Comparison of ENCODE assay signal across 19 cellular contexts in the genomic region with DNA sequence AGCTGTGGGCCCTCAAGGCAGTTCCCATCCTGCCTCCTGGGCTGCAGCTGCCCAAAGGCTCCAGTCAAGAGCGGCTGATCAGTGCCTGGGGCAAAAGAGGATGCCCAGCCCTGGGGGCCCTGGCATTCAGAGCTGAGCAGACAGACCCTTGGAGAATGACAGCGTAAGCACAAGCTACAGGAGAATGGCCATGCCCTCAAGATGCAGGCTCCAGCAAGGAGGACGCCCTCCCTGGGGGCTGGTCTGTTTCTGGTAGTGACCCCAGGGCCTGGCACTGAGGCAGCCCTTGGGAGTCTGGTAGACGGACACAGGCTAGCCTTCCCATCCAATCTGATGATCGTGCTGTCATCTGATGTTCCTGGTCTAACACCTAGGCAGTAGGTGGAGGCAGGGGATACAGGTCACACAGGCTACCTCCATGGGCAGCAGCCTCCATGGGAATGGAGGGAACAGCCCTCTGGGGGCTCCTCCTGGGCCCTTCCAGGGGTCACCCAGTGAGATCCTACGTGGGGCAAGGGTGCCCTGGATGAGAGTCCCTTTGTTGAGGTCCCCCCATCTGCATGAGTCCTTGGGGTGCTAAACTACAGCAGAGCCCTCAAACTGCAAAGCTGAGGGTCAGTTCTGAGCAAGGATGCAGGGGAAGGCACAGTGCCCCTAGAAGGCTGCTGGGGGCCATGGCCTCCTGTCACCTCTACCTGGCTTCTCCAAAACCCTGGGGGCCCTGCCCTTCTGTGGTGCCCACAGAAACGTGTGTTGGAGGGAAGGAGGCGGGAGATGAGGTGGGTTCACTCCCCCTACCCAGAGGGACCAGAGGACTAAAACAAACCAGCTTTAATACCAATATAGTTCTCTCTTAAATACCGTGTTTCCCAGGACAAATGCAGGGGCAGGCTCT. TPM values are rescaled to one million over a fixed set of nuclear protein-coding genes. Genes with fewer than 3 reads are reported as not detected.
DNase-seq lines count a peak whose midpoint lies in the region; ATAC-seq and TF ChIP-seq lines count a peak whose summit lies in the region.
"Had no signal": no experiment of that assay in that cellular context is flagged by ENCODE, and none has a peak within 500 bp of the region (broad histone marks: within the 10 kb centered on the region; RNA-seq: fewer than 3 reads in every experiment).

No MANE protein-coding gene starts in this region.

- H3K4me1 Mint-ChIP-seq in stimulated activated effector memory CD8-positive, alpha-beta T cell treated with anti-CD3 and anti-CD28 coated beads, Interleukin-12 subunit alpha, Interleukin-12 subunit beta, amount 100 ng/mL, for 72 hours: peaks cover 2% of the 10 kb centered on the region

- no peaks in the 10 kb centered on the region for H3K79me2 ChIP-seq in osteoblast (ENCODE audit: insufficient read depth, low read length)

- H3K27me3 ChIP-seq in BLaER1 (no peaks in the 10 kb centered on the region), osteoblast (ENCODE audit: insufficient read depth, low read length) (no peaks in the 10 kb centered on the region)
- H3K27me3 ChIP-seq: BE2C had no signal

- no peak for TF ChIP-seq CTCF in osteoblast (IDR thresholded peaks at IDR 0.05; ENCODE audit: extremely low read depth, low read depth, low read length)

- H3K36me3 Mint-ChIP-seq in stimulated activated effector memory CD8-positive, alpha-beta T cell treated with anti-CD3 and anti-CD28 coated beads, Interleukin-12 subunit alpha, Interleukin-12 subunit beta, amount 100 ng/mL, for 72 hours: peaks cover 17% of the 10 kb centered on the region

- H3K27ac ChIP-seq in BLaER1 (peak overlapping the region; percentile 35; the same call in 1 of the 2 replicates), osteoblast (ENCODE audit: low read depth, low read length) (no peak overlapping the region)
- H3K27ac ChIP-seq: 22Rv1 had no signal

- no peak overlapping the region for H2AFZ ChIP-seq in osteoblast (ENCODE audit: low read length)

- H3K4me3 ChIP-seq in BLaER1: no peak overlapping the region
- no peak overlapping the region for H3K4me3 ChIP-seq in osteoblast (ENCODE audit: insufficient read depth, low read length)
- H3K4me3 ChIP-seq: K562 had no signal

- H3K9me3 Mint-ChIP-seq in stimulated activated effector memory CD8-positive, alpha-beta T cell treated with anti-CD3 and anti-CD28 coated beads, Interleukin-12 subunit alpha, Interleukin-12 subunit beta, amount 100 ng/mL, for 72 hours: no peaks in the 10 kb centered on the region
- H3K9me3 Mint-ChIP-seq: CD4-positive, alpha-beta memory T cell had no signal

- H3K4me1 ChIP-seq in BLaER1 (peaks cover 18% of the 10 kb centered on the region), osteoblast (ENCODE audit: insufficient read depth, low read length) (no peaks in the 10 kb centered on the region)
- H3K4me1 ChIP-seq: BE2C had no signal

- no peak overlapping the region for H3K4me2 ChIP-seq in BLaER1
- no peak overlapping the region for H3K4me2 ChIP-seq in osteoblast (ENCODE audit: insufficient read depth, low read length)

- no peak overlapping the region for H3K27ac Mint-ChIP-seq in stimulated activated effector memory CD8-positive, alpha-beta T cell treated with anti-CD3 and anti-CD28 coated beads, Interleukin-12 subunit alpha, Interleukin-12 subunit beta, amount 100 ng/mL, for 72 hours

- ATAC-seq in stimulated activated effector memory CD8-positive, alpha-beta T cell treated with anti-CD3 and anti-CD28 coated beads, Interleukin-12 subunit alpha, Interleukin-12 subunit beta, amount 100 ng/mL, for 72 hours: no peak

- H3K4me3 Mint-ChIP-seq in stimulated activated effector memory CD8-positive, alpha-beta T cell treated with anti-CD3 and anti-CD28 coated beads, Interleukin-12 subunit alpha, Interleukin-12 subunit beta, amount 100 ng/mL, for 72 hours: no peak overlapping the region
- H3K4me3 Mint-ChIP-seq: CD4-positive, alpha-beta memory T cell had no signal

- H3K9me3 ChIP-seq in BLaER1: no peaks in the 10 kb centered on the region
- no peaks in the 10 kb centered on the region for H3K9me3 ChIP-seq in osteoblast (ENCODE audit: low read depth, low read length)
- H3K9me3 ChIP-seq: BE2C had no signal

- peak; percentile 27 for DNase-seq in activated CD4-positive, CD25-positive, alpha-beta regulatory T cell treated with anti-CD3 and anti-CD28 coated beads, Interleukin-2, amount 50 U/mL, for 72 hours
- no peak for DNase-seq in activated CD4-positive, CD25-positive, alpha-beta regulatory T cell (lab: John Stamatoyannopoulos, UW)
- DNase-seq in ecto neural progenitor cell (ENCODE audit: low spot score): peak; percentile 43
- peak; percentile 65 for DNase-seq in osteoblast (ENCODE audit: insufficient read length, low spot score, missing footprints)
- DNase-seq in GM03348 (ENCODE audit: low spot score): no peak
- DNase-seq in stimulated activated effector memory CD8-positive, alpha-beta T cell treated with anti-CD3 and anti-CD28 coated beads, Interleukin-12 subunit alpha, Interleukin-12 subunit beta, amount 100 ng/mL, for 72 hours (ENCODE audit: low spot score in 2 of 2): no peak
- DNase-seq in occipital lobe (lab: John Stamatoyannopoulos, UW): no peak
- DNase-seq: DMS79, GOT3, NCI-H1436, NCI-H2029, NCI-H2171, NCI-H446 treated with DMSO at 0.1 percent for 48 hours had no signal

- H3K36me3 ChIP-seq in BLaER1 (peaks cover 47% of the 10 kb centered on the region), osteoblast (ENCODE audit: insufficient read depth, low read length) (no peaks in the 10 kb centered on the region)
- H3K36me3 ChIP-seq: BE2C had no signal

- H4K20me1 ChIP-seq in BLaER1 (no peaks in the 10 kb centered on the region), osteoblast (ENCODE audit: insufficient read depth, low read length) (no peaks in the 10 kb centered on the region)

- H3K9ac ChIP-seq in BLaER1: no peak overlapping the region

RNA-seq across cellular contexts. Expression of gene SF1, which starts 10.2 kb away (rescaled TPM):
- 114 and 130 TPM in 2 replicates for total RNA-seq in osteoblast
- 80.0 TPM for total RNA-seq in occipital lobe

RNA-seq across cellular contexts. Expression of gene MAP4K2, which starts 14.4 kb away (rescaled TPM):
- total RNA-seq in osteoblast (6.2 and 9.8 TPM in 2 replicates), occipital lobe (9.8 TPM)

RNA-seq across cellular contexts. Expression of gene MEN1, which starts 21.8 kb away (rescaled TPM):
- total RNA-seq in osteoblast (12.3 and 13.3 TPM in 2 replicates), occipital lobe (17.2 TPM)

RNA-seq across cellular contexts. Expression of gene PYGM, which starts 28.8 kb away (rescaled TPM):
- total RNA-seq in osteoblast: 0.29 and 0.36 TPM in 2 replicates
- total RNA-seq in occipital lobe: 1.2 TPM
- total RNA-seq: RPMI7951 had no signal

RNA-seq across cellular contexts. Expression of gene RASGRP2, which starts 44.6 kb away (rescaled TPM):
- total RNA-seq in osteoblast (0.29 TPM in 1 of 2 replicates, not detected in the other), occipital lobe (36.7 TPM)
- total RNA-seq: RPMI7951 had no signal

Comparison
In these comparisons a context has a peak if more than half of its experiments do, and no peak if none do; other contexts are left out.
1. DNase-seq: peak in activated CD4-positive, CD25-positive, alpha-beta regulatory T cell treated with anti-CD3 and anti-CD28 coated beads, Interleukin-2, amount 50 U/mL, for 72 hours (single experiment), ecto neural progenitor cell (single experiment) and osteoblast (single experiment); none in activated CD4-positive, CD25-positive, alpha-beta regulatory T cell (0 of 4), GM03348 (single experiment), stimulated activated effector memory CD8-positive, alpha-beta T cell treated with anti-CD3 and anti-CD28 coated beads, Interleukin-12 subunit alpha, Interleukin-12 subunit beta, amount 100 ng/mL, for 72 hours (0 of 2) and occipital lobe (single experiment).